ENCODE assay signal across 19 cellular contexts in the genomic region with DNA sequence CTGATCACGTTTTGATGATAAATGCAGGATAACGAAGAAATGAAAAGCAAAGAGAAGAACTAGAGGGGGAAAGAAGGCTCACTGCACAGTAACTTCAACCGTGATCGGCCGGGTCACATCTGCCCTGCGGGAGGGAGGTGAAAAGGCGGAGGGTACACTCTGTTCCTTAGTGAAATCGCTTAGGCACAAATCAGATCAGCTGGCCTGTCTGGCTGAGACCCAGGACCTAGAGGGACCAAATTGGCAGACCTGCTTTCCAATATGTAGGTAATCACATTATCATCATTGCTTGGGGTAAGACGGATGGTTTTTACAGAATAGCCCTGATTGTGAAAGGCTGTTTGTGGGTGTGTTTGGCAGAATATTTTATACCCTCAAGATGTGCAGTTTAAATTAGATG.
"Had no signal": no experiment of that assay in that cellular context is flagged by ENCODE, and none has a peak within 500 bp of the region (broad histone marks: within the 10 kb centered on the region; RNA-seq: fewer than 3 reads in every experiment).

No MANE protein-coding gene starts in this region.

- H3K9me3 ChIP-seq: colonic mucosa, esophagus squamous epithelium, gastroesophageal sphincter, ovary, suprapubic skin, tibial artery, upper lobe of left lung, vagina had no signal

- H3K4me2 ChIP-seq: neural progenitor cell had no signal

- H3K4me3 Mint-ChIP-seq: immature natural killer cell; naive thymus-derived CD8-positive, alpha-beta T cell; neural progenitor cell; stimulated activated effector memory CD8-positive, alpha-beta T cell treated with anti-CD3 and anti-CD28 coated beads, Interleukin-12 subunit alpha, Interleukin-12 subunit beta, amount 100 ng/mL, for 72 hours had no signal

- H3K27me3 ChIP-seq: colonic mucosa, ovary, upper lobe of left lung, vagina had no signal

- H3K4me1 ChIP-seq: colonic mucosa, gastroesophageal sphincter, neural progenitor cell, tibial artery had no signal

- H3K9me3 Mint-ChIP-seq: immature natural killer cell; naive thymus-derived CD8-positive, alpha-beta T cell; neural progenitor cell; stimulated activated effector memory CD8-positive, alpha-beta T cell treated with anti-CD3 and anti-CD28 coated beads, Interleukin-12 subunit alpha, Interleukin-12 subunit beta, amount 100 ng/mL, for 72 hours had no signal

- H3K4me3 ChIP-seq: colonic mucosa, esophagus squamous epithelium, gastroesophageal sphincter, neural progenitor cell, ovary, suprapubic skin, tibial artery, upper lobe of left lung, vagina had no signal

- H3K27ac ChIP-seq: colonic mucosa, esophagus squamous epithelium, gastroesophageal sphincter, neural progenitor cell, ovary, tibial artery, upper lobe of left lung, vagina had no signal

- H3K36me3 Mint-ChIP-seq: immature natural killer cell; naive thymus-derived CD8-positive, alpha-beta T cell; neural progenitor cell; stimulated activated effector memory CD8-positive, alpha-beta T cell treated with anti-CD3 and anti-CD28 coated beads, Interleukin-12 subunit alpha, Interleukin-12 subunit beta, amount 100 ng/mL, for 72 hours had no signal

- DNase-seq: colonic mucosa; dermis blood vessel endothelial cell; esophagus squamous epithelium; immature natural killer cell; left cardiac atrium; naive thymus-derived CD8-positive, alpha-beta T cell; nucleus accumbens; ovary; stimulated activated CD4-positive, alpha-beta T cell treated with anti-CD3 and anti-CD28 coated beads, Interleukin-4, amount 100 ng/mL, for 1 hour; stimulated activated CD8-positive, alpha-beta memory T cell treated with anti-CD3 and anti-CD28 coated beads, Interleukin-4, amount 100 ng/mL, for 48 hours; stimulated activated naive CD8-positive, alpha-beta T cell treated with anti-CD3 and anti-CD28 coated beads, Interleukin-15, Interleukin-2, amounts not matched to agents 100 U/mL and 50 U/mL, for 24 hours; tibial artery; upper lobe of left lung had no signal

- H3K27ac Mint-ChIP-seq: neural progenitor cell; stimulated activated effector memory CD8-positive, alpha-beta T cell treated with anti-CD3 and anti-CD28 coated beads, Interleukin-12 subunit alpha, Interleukin-12 subunit beta, amount 100 ng/mL, for 72 hours had no signal

- ATAC-seq: gastroesophageal sphincter; left cardiac atrium; naive thymus-derived CD8-positive, alpha-beta T cell; right cardiac atrium; stimulated activated effector memory CD8-positive, alpha-beta T cell treated with anti-CD3 and anti-CD28 coated beads, Interleukin-12 subunit alpha, Interleukin-12 subunit beta, amount 100 ng/mL, for 72 hours; stimulated activated naive CD8-positive, alpha-beta T cell treated with anti-CD3 and anti-CD28 coated beads, Interleukin-15, Interleukin-2, amounts not matched to agents 100 U/mL and 50 U/mL, for 24 hours had no signal

- H2AFZ ChIP-seq: neural progenitor cell had no signal

- H3K9ac ChIP-seq: neural progenitor cell had no signal

- H3K4me1 Mint-ChIP-seq: stimulated activated effector memory CD8-positive, alpha-beta T cell treated with anti-CD3 and anti-CD28 coated beads, Interleukin-12 subunit alpha, Interleukin-12 subunit beta, amount 100 ng/mL, for 72 hours had no signal

- H3K36me3 ChIP-seq: colonic mucosa, esophagus squamous epithelium, gastroesophageal sphincter, neural progenitor cell, ovary, suprapubic skin, tibial artery, upper lobe of left lung, vagina had no signal
